ENCODE assay signal across 9 cellular contexts in the genomic region with DNA sequence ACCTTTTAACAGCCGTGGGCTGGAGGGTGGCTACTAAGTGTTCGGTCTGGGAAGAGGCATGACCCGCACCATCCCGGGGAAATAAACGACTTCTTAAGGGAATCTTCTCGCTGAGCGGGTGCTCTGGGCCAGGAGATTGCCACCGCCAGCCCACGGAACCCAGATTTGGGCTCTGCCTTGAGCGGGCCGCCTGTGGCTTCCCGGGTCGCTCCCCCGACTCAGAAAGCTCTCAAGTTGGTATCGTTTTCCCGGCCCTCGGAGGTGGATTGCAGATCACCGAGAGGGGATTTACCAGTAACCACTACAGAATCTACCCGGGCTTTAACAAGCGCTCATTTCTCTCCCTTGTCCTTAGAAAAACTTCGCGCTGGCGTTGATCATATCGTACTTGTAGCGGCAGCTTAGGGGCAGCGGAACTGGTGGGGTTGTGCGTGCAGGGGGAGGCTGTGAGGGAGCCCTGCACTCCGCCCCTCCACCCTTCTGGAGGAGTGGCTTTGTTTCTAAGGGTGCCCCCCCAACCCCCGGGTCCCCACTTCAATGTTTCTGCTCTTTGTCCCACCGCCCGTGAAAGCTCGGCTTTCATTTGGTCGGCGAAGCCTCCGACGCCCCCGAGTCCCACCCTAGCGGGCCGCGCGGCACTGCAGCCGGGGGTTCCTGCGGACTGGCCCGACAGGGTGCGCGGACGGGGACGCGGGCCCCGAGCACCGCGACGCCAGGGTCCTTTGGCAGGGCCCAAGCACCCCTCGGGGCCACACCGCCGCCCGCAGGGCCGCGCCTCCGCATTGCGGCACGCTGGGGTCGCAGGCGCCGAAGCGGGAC. TPM values are rescaled to one million over a fixed set of nuclear protein-coding genes. Genes with fewer than 3 reads are reported as not detected.
DNase-seq lines count a peak whose midpoint lies in the region; ATAC-seq, FAIRE-seq and TF ChIP-seq lines count a peak whose summit lies in the region.
"Had no signal": no experiment of that assay in that cellular context is flagged by ENCODE, and none has a peak within 500 bp of the region (broad histone marks: within the 10 kb centered on the region; RNA-seq: fewer than 3 reads in every experiment).

No MANE protein-coding gene starts in this region.

- H3K36me3 ChIP-seq in CD8-positive, alpha-beta T cell (ENCODE audit: insufficient read depth, low read length) = no peaks in the 10 kb centered on the region
- H3K36me3 ChIP-seq in neuronal stem cell (replicated peaks in 1 of 2; ENCODE audit: control insufficient read depth in 2 of 2, insufficient read depth in 2 of 2, low read length in 2 of 2) = no peaks in the 10 kb centered on the region
- H3K36me3 ChIP-seq in kidney (ENCODE audit: control insufficient read depth in 1 of 2, insufficient read depth in 2 of 2, low read length in 2 of 2) = no peaks in the 10 kb centered on the region

- peak overlapping the region; percentile 53 for H2BK5ac ChIP-seq in neuronal stem cell (ENCODE audit: low read length)

- H3K27me3 ChIP-seq in CD8-positive, alpha-beta T cell (ENCODE audit: insufficient read depth, low read length) = peaks cover 36% of the 10 kb centered on the region
- H3K27me3 ChIP-seq in neuronal stem cell (ENCODE audit: control insufficient read depth in 3 of 3, insufficient read depth in 3 of 3, low read depth in 1 of 3, low read length in 3 of 3) = peaks cover 41 to 61% (median 46%) of the 10 kb centered on the region in 3 experiments

- TF ChIP-seq CTCF in CD8-positive, alpha-beta T cell (IDR thresholded peaks at IDR 0.05) = no peak
- TF ChIP-seq CTCF in brain (conservative IDR thresholded peaks at IDR 0.05) (peak in 1 of 2 experiments; percentile 26), kidney (IDR thresholded peaks at IDR 0.05; ENCODE audit: borderline replicate concordance, extremely low read depth, insufficient read depth) (no peak)

- no peaks in the 10 kb centered on the region for H3K9me3 Mint-ChIP-seq in CD8-positive, alpha-beta T cell
- H3K9me3 Mint-ChIP-seq in brain = peaks cover 0 to 6% (median 3%) of the 10 kb centered on the region in 5 experiments

- peaks cover 49% of the 10 kb centered on the region for H3K4me1 ChIP-seq in CD8-positive, alpha-beta T cell (ENCODE audit: insufficient read depth, low read length)
- H3K4me1 ChIP-seq in neuronal stem cell (ENCODE audit: control insufficient read depth in 2 of 2, insufficient read depth in 1 of 2, low read depth in 1 of 2, low read length in 2 of 2) (peaks cover 19 to 23% of the 10 kb centered on the region in 2 donors), kidney (ENCODE audit: control insufficient read depth in 1 of 2, insufficient read depth in 1 of 2, low read depth in 1 of 2, low read length in 2 of 2) (peaks cover 0 to 17% of the 10 kb centered on the region in 2 donors)

- peak overlapping the region; percentile 97 for H2AFZ ChIP-seq in neuronal stem cell (ENCODE audit: low read length)

- H2BK15ac ChIP-seq in neuronal stem cell (ENCODE audit: low read length) = peak overlapping the region; percentile 96

- peak overlapping the region; percentile 99 for H3K18ac ChIP-seq in neuronal stem cell (ENCODE audit: low read length)

- H2AK5ac ChIP-seq in neuronal stem cell (ENCODE audit: low read depth, low read length) = peak overlapping the region; percentile 86

- no peak overlapping the region for H3K4ac ChIP-seq in neuronal stem cell (ENCODE audit: low read length)

- no peak overlapping the region for H3K27ac ChIP-seq in CD8-positive, alpha-beta T cell (ENCODE audit: low read depth, low read length)
- H3K27ac ChIP-seq in neuronal stem cell (replicated peaks; ENCODE audit: low read length) (no peak overlapping the region), kidney (ENCODE audit: low read depth in 2 of 2, low read length in 2 of 2) (no peak overlapping the region)

- ATAC-seq in CD8-positive, alpha-beta T cell = no peak
- no peak for ATAC-seq in HG03432 (IDR thresholded peaks at IDR 0.05; ENCODE audit: unreplicated experiment)

- H4K8ac ChIP-seq in neuronal stem cell (ENCODE audit: low read depth, low read length) = no peak overlapping the region

- H3K9ac ChIP-seq in neuronal stem cell (ENCODE audit: low read depth, low read length, poor library complexity) (no peak overlapping the region), kidney (ENCODE audit: low read length in 2 of 2) (no peak overlapping the region)

- DNase-seq in CD8-positive, alpha-beta T cell = peak in 3 of 7 experiments; percentile 31 to 63 (median 48)
- DNase-seq in Kasumi-1 (lab: John Stamatoyannopoulos, UW) (peak; percentile 25 to 42), neuronal stem cell (ENCODE audit: low spot score) (no peak), kidney (no peak), epidermal melanocyte (ENCODE audit: insufficient read length, low spot score) (no peak), T1000 (lab: John Stamatoyannopoulos, UW) (no peak)

- no peaks in the 10 kb centered on the region for H3K79me1 ChIP-seq in neuronal stem cell (ENCODE audit: low read depth, low read length)

- no peak overlapping the region for H4K91ac ChIP-seq in neuronal stem cell (ENCODE audit: low read depth, low read length, poor library complexity)

- WGBS in neuronal stem cell (ENCODE audit: extremely low coverage in 2 of 2, insufficient read length in 2 of 2, insufficient replicate concordance in 1 of 2), 2 donors = no CpG with 5 or more reads among the region's 66 CpGs

- H3K4me3 Mint-ChIP-seq in CD8-positive, alpha-beta T cell = peak overlapping the region; percentile 68
- peak overlapping the region; percentile 70 to 80 (median 78) for H3K4me3 Mint-ChIP-seq in brain

- H3K27me3 Mint-ChIP-seq in CD8-positive, alpha-beta T cell (ENCODE audit: low read depth) = peaks cover 30% of the 10 kb centered on the region
- H3K27me3 Mint-ChIP-seq in brain = peaks cover 57% of the 10 kb centered on the region

- H2BK12ac ChIP-seq in neuronal stem cell (ENCODE audit: low read length) = peak overlapping the region; percentile 97

- peaks cover 34% of the 10 kb centered on the region for H3K4me1 Mint-ChIP-seq in CD8-positive, alpha-beta T cell (ENCODE audit: low read depth)
- peaks cover 36% of the 10 kb centered on the region for H3K4me1 Mint-ChIP-seq in brain

- FAIRE-seq in kidney (lab: Jason Lieb, UNC) = no peak
- FAIRE-seq: colon had no signal

- CTCF ChIA-PET in CD8-positive, alpha-beta T cell (lab: Charles Lee) = interaction anchor here (0.7 to 3.8 kb wide), 4 partner anchors 21 to 163 kb away, joined by 3 to 13 read pairs (median 4); no protein-coding TSS in a partner anchor

- intact Hi-C loops in CD8-positive, alpha-beta T cell (cut with DNase I, micrococcal nuclease) = no loop called here
- intact Hi-C loops in kidney (cut with DNase I) = no loop called here

- no peaks in the 10 kb centered on the region for H3K9me3 ChIP-seq in CD8-positive, alpha-beta T cell (ENCODE audit: low read length)
- H3K9me3 ChIP-seq in neuronal stem cell (replicated peaks in 1 of 2; ENCODE audit: control insufficient read depth in 2 of 2, insufficient read depth in 1 of 2, low read depth in 1 of 2, low read length in 2 of 2) = peaks cover 0 to 3% of the 10 kb centered on the region in 2 donors
- H3K9me3 ChIP-seq in kidney (ENCODE audit: control insufficient read depth in 1 of 2, low read length in 2 of 2) = no peaks in the 10 kb centered on the region

- no peak overlapping the region for H3K27ac Mint-ChIP-seq in CD8-positive, alpha-beta T cell
- H3K27ac Mint-ChIP-seq in brain = peak overlapping the region in 1 of 5 experiments; percentile 69

- POLR2A ChIA-PET in CD8-positive, alpha-beta T cell (lab: Charles Lee) = interaction anchor here (0.6 to 4.5 kb wide), 3 partner anchors 19 to 45 kb away, joined by 3 to 41 read pairs (median 3); a partner anchor contains a TSS

- peak overlapping the region; percentile 86 for H3K4me2 ChIP-seq in neuronal stem cell (ENCODE audit: insufficient read depth, low read length, poor library complexity, severe bottlenecking)

- H3K23ac ChIP-seq in neuronal stem cell (ENCODE audit: low read depth, low read length, poor library complexity) = peak overlapping the region; percentile 73

- H3K4me3 ChIP-seq in CD8-positive, alpha-beta T cell (ENCODE audit: low read depth, low read length) = no peak overlapping the region
- H3K4me3 ChIP-seq in neuronal stem cell (ENCODE audit: low read length in 2 of 2) = peak overlapping the region; percentile 4 to 50
- H3K4me3 ChIP-seq in kidney (ENCODE audit: low read length in 2 of 2) = peak overlapping the region in 1 of 2 donors; percentile 63

- peak overlapping the region; percentile 72 for H2BK120ac ChIP-seq in neuronal stem cell (ENCODE audit: low read depth, low read length)

- peaks cover 7% of the 10 kb centered on the region for H3K36me3 Mint-ChIP-seq in CD8-positive, alpha-beta T cell
- peaks cover 4% of the 10 kb centered on the region for H3K36me3 Mint-ChIP-seq in brain

- H3K14ac ChIP-seq in neuronal stem cell (ENCODE audit: low read length) = no peak overlapping the region

RNA-seq across cellular contexts. Expression of a gene that starts 3.6 kb away (rescaled TPM):
- 100 to 1,000 TPM; 263 to 268 TPM for total RNA-seq in CD8-positive, alpha-beta T cell
- polyA plus RNA-seq in brain (ENCODE audit: insufficient read depth, low read depth, low replicate concordance) (30.6 TPM), kidney (ENCODE audit: insufficient read depth, low read depth, low replicate concordance) (7.1 TPM)
- 10.0 TPM for polyA plus RNA-seq in neuronal stem cell (2013, experiment 1 of 2)
- 10.0 TPM for polyA plus RNA-seq in neuronal stem cell (2013, experiment 2 of 2)
- 26.8 TPM for total RNA-seq in kidney

RNA-seq across cellular contexts. Expression of a gene that starts 46.0 kb away (rescaled TPM):
- 1 to 10 TPM; 3.7 to 4.0 TPM for total RNA-seq in CD8-positive, alpha-beta T cell
- polyA plus RNA-seq in brain (ENCODE audit: insufficient read depth, low read depth, low replicate concordance) = 9.4 TPM
- 5.5 TPM for polyA plus RNA-seq in neuronal stem cell (2013, experiment 1 of 2)
- polyA plus RNA-seq in neuronal stem cell (2013, experiment 2 of 2) = 5.0 TPM
- 6.2 TPM for total RNA-seq in kidney
- 3.5 TPM for polyA plus RNA-seq in kidney (ENCODE audit: insufficient read depth, low read depth, low replicate concordance)

Comparison
In these comparisons a context has a peak if more than half of its experiments do, and no peak if none do; other contexts are left out.
1. DNase-seq: peak in Kasumi-1 (2 of 2); none in neuronal stem cell (single experiment), kidney (single experiment), epidermal melanocyte (single experiment) and T1000 (single experiment).